1 cellular context compared by ENCODE assay signal in the genomic region with DNA sequence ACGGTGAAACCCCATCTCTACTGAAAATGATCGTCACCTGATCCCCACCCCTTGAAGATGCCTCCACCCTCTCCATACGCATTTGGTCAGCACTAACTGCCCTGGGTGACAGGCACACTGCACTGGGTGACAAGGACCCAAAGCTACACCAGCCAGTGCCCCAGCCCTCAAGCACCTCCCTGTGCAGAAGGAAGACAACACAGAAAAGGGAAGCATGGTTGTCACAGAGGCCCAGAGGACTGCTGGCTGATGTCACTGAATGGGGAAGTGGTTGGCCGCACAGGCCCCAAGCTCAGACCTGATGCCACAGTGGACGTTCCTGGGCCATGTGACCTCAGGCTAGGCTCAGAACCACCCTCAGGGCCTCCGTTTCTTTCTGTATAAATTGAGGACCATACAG.
TF ChIP-seq lines count a peak whose summit lies in the region.

No MANE protein-coding gene starts in this region.

TF ChIP-seq in GM12878, 131 proteins besides CTCF, POLR2A, EP300 and RAD21 (continued from another document):
- no peak for TF ChIP-seq CBX3 (IDR thresholded peaks at IDR 0.05; ENCODE audit: borderline replicate concordance, low read depth)
- TF ChIP-seq, protein P1, sequence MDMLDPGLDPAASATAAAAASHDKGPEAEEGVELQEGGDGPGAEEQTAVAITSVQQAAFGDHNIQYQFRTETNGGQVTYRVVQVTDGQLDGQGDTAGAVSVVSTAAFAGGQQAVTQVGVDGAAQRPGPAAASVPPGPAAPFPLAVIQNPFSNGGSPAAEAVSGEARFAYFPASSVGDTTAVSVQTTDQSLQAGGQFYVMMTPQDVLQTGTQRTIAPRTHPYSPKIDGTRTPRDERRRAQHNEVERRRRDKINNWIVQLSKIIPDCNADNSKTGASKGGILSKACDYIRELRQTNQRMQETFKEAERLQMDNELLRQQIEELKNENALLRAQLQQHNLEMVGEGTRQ (IDR thresholded peaks at IDR 0.05; ENCODE audit: borderline replicate concordance, low read depth, low read length) = peak; percentile 82
- peak; percentile 46 for TF ChIP-seq SP1 (IDR thresholded peaks at IDR 0.05; ENCODE audit: low read depth, low read length)
- peak; percentile 99 for TF ChIP-seq SPI1 (IDR thresholded peaks at IDR 0.05; ENCODE audit: borderline replicate concordance, insufficient read depth, low read depth, low read length)
- peak in 1 of 2 experiments; percentile 75; a peak in 3 of 4 replicates for TF ChIP-seq BHLHE40 (IDR thresholded peaks at IDR 0.05; ENCODE audit: borderline replicate concordance in 1 of 2, low read depth in 2 of 2, low read length in 1 of 2)
- peak; percentile 85 for TF ChIP-seq IKZF1 (conservative IDR thresholded peaks at IDR 0.05)
- 0 out of 2 replicates have a peak, but pooled peaks have one; percentile 35 for TF ChIP-seq ZNF217 (IDR thresholded peaks at IDR 0.05)
- no peak for TF ChIP-seq LARP7 (IDR thresholded peaks at IDR 0.05)
- peak; percentile 73; the same call in 1 of the 2 replicates for TF ChIP-seq GATAD2B (conservative IDR thresholded peaks at IDR 0.05; ENCODE audit: low read depth)
- TF ChIP-seq CHD2 (IDR thresholded peaks at IDR 0.05; ENCODE audit: borderline replicate concordance, low read depth, low read length) = peak; percentile 77; the same call in 1 of the 2 replicates
- TF ChIP-seq NRF1 (conservative IDR thresholded peaks at IDR 0.05; ENCODE audit: low read depth, low read length) = no peak
- peak; percentile 83 for TF ChIP-seq NR2F1 (conservative IDR thresholded peaks at IDR 0.05)
- no peak for TF ChIP-seq YBX1 (IDR thresholded peaks at IDR 0.05)
- TF ChIP-seq FOXK2 (IDR thresholded peaks at IDR 0.05) = peak; percentile 53; the same call in 1 of the 2 replicates
- TF ChIP-seq WRNIP1 (IDR thresholded peaks at IDR 0.05; ENCODE audit: borderline replicate concordance, low read depth, low read length) = no peak
- TF ChIP-seq ZNF687 (IDR thresholded peaks at IDR 0.05) = peak; percentile 99
- TF ChIP-seq KDM1A (IDR thresholded peaks at IDR 0.05; ENCODE audit: borderline replicate concordance) = no peak
- TF ChIP-seq, protein P2, sequence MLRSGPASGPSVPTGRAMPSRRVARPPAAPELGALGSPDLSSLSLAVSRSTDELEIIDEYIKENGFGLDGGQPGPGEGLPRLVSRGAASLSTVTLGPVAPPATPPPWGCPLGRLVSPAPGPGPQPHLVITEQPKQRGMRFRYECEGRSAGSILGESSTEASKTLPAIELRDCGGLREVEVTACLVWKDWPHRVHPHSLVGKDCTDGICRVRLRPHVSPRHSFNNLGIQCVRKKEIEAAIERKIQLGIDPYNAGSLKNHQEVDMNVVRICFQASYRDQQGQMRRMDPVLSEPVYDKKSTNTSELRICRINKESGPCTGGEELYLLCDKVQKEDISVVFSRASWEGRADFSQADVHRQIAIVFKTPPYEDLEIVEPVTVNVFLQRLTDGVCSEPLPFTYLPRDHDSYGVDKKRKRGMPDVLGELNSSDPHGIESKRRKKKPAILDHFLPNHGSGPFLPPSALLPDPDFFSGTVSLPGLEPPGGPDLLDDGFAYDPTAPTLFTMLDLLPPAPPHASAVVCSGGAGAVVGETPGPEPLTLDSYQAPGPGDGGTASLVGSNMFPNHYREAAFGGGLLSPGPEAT (IDR thresholded peaks at IDR 0.05; ENCODE audit: low read depth) = peak; percentile 79
- no peak for TF ChIP-seq SRF (IDR thresholded peaks at IDR 0.05; ENCODE audit: low read depth in 2 of 2, low read length in 2 of 2)
- TF ChIP-seq DPF2 (IDR thresholded peaks at IDR 0.05) = peak; percentile 90
- TF ChIP-seq TBL1XR1 (IDR thresholded peaks at IDR 0.05; ENCODE audit: low read depth, low read length) = peak; percentile 46; the same call in 1 of the 2 replicates
- TF ChIP-seq SMARCA5 (IDR thresholded peaks at IDR 0.05) = no peak; the same call in 1 of the 2 replicates
- peak; percentile 73; the same call in 1 of the 2 replicates for TF ChIP-seq BACH1 (IDR thresholded peaks at IDR 0.05; ENCODE audit: borderline replicate concordance)
- no peak for TF ChIP-seq ZBTB40 (IDR thresholded peaks at IDR 0.05; ENCODE audit: borderline replicate concordance)
- TF ChIP-seq, protein P3, sequence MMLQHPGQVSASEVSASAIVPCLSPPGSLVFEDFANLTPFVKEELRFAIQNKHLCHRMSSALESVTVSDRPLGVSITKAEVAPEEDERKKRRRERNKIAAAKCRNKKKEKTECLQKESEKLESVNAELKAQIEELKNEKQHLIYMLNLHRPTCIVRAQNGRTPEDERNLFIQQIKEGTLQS (IDR thresholded peaks at IDR 0.05; ENCODE audit: borderline replicate concordance, extremely low read depth, low read depth, low read length) = 0 out of 2 replicates have a peak, but pooled peaks have one; percentile 21
- TF ChIP-seq FOS (IDR thresholded peaks at IDR 0.05; ENCODE audit: borderline replicate concordance, extremely low read depth, insufficient read length) = no peak
- TF ChIP-seq ZNF592 (IDR thresholded peaks at IDR 0.05) = peak; percentile 91
- peak; percentile 65; the same call in 1 of the 2 replicates for TF ChIP-seq POLR2AphosphoS5 (IDR thresholded peaks at IDR 0.05; ENCODE audit: low read length)
- TF ChIP-seq NBN (IDR thresholded peaks at IDR 0.05) = peak; percentile 97
- no peak for TF ChIP-seq CEBPZ (IDR thresholded peaks at IDR 0.05; ENCODE audit: low read depth, low read length)
